In genomic region chr6:25866011-25866410, GRCh38 we compare ENCODE assay signal across 17 cellular contexts. TPM values are rescaled to one million over a fixed set of nuclear protein-coding genes. Genes with fewer than 3 reads are reported as not detected.
DNase-seq lines count a peak whose midpoint lies in the region; ATAC-seq lines count a peak whose summit lies in the region.
"Had no signal": no experiment of that assay in that cellular context is flagged by ENCODE, and none has a peak within 500 bp of the region (broad histone marks: within the 10 kb centered on the region; RNA-seq: fewer than 3 reads in every experiment).

No MANE protein-coding gene starts in this region.

- peaks cover 10% of the 10 kb centered on the region for H3K27me3 Mint-ChIP-seq in activated T-cell treated with anti-CD3 and anti-CD28 coated beads, Interleukin-2, amount 50 U/mL, for 72 hours (ENCODE audit: low read depth)
- H3K27me3 Mint-ChIP-seq in activated T-helper 1 cell treated with anti-CD3 and anti-CD28 coated beads, Interleukin-12 subunit alpha, Interleukin-12 subunit beta, Interleukin-2, Interleukin-4 antibody, amounts not matched to agents 30 ng/mL and 10 ng/mL and 1 ng/mL, durations not matched to agents 14 hours and 24 hours and 36 hours (ENCODE audit: insufficient read depth), result peaks cover under 1% of the 10 kb centered on the region

- peaks cover 0 to 2% of the 10 kb centered on the region in 2 donors for H3K4me1 ChIP-seq in aorta (ENCODE audit: control insufficient read depth in 1 of 2, insufficient read depth in 2 of 2, low read length in 2 of 2)

- no peaks in the 10 kb centered on the region for H3K9me3 ChIP-seq in aorta (ENCODE audit: control insufficient read depth, low read length)

- peak; percentile 76 to 84 for ATAC-seq in activated T-cell treated with anti-CD3 and anti-CD28 coated beads, Interleukin-2, amount 50 U/mL, for 72 hours (replicated peaks in 1 of 2)
- peak; percentile 19 for ATAC-seq in stimulated activated naive CD8-positive, alpha-beta T cell treated with anti-CD3 and anti-CD28 coated beads, Interleukin-15, Interleukin-2, amounts not matched to agents 100 U/mL and 50 U/mL, for 24 hours
- ATAC-seq in aorta (ENCODE audit: low FRiP score), result no peak

- H3K9me3 Mint-ChIP-seq in activated T-cell treated with anti-CD3 and anti-CD28 coated beads, Interleukin-2, amount 50 U/mL, for 72 hours, result peaks cover 13% of the 10 kb centered on the region in 2 donors
- peaks cover 12% of the 10 kb centered on the region for H3K9me3 Mint-ChIP-seq in activated T-helper 1 cell treated with anti-CD3 and anti-CD28 coated beads, Interleukin-12 subunit alpha, Interleukin-12 subunit beta, Interleukin-2, Interleukin-4 antibody, amounts not matched to agents 30 ng/mL and 10 ng/mL and 1 ng/mL, durations not matched to agents 14 hours and 24 hours and 36 hours
- H3K9me3 Mint-ChIP-seq: nephron progenitor cell had no signal

- DNase-seq in activated T-cell treated with anti-CD3 and anti-CD28 coated beads, Interleukin-2, amount 50 U/mL, for 72 hours, result peak in 1 of 2 donors; percentile 18
- DNase-seq in activated T-cell treated with anti-CD3 and anti-CD28 coated beads, Interleukin-2, amount 50 U/mL, for 48 hours, result no peak
- DNase-seq in MV-4-11 (lab: John Stamatoyannopoulos, UW) (peak; percentile 2), aorta (no peak), EL (no peak)
- DNase-seq in activated T-helper 1 cell treated with anti-CD3 and anti-CD28 coated beads, Interleukin-12 subunit alpha, Interleukin-12 subunit beta, Interleukin-2, Interleukin-4 antibody, amounts not matched to agents 30 ng/mL and 10 ng/mL and 1 ng/mL, durations not matched to agents 14 hours and 24 hours and 36 hours (ENCODE audit: low spot score), result peak; percentile 10
- DNase-seq in stimulated activated naive CD8-positive, alpha-beta T cell treated with anti-CD3 and anti-CD28 coated beads, Interleukin-15, Interleukin-2, amounts not matched to agents 100 U/mL and 50 U/mL, for 24 hours, result no peak
- no peak for DNase-seq in stimulated activated CD4-positive, alpha-beta T cell treated with anti-CD3 and anti-CD28 coated beads, Interleukin-4, amount 100 ng/mL, for 24 hours
- DNase-seq: activated CD8-positive, alpha-beta memory T cell treated with anti-CD3 and anti-CD28 coated beads for 24 hours; amniotic stem cell; NCI-H774; nephron progenitor cell; RPMI8226 had no signal

- H3K4me3 Mint-ChIP-seq in activated T-cell treated with anti-CD3 and anti-CD28 coated beads, Interleukin-2, amount 50 U/mL, for 72 hours, result peak overlapping the region in 1 of 2 donors; percentile 63
- H3K4me3 Mint-ChIP-seq in activated T-helper 1 cell treated with anti-CD3 and anti-CD28 coated beads, Interleukin-12 subunit alpha, Interleukin-12 subunit beta, Interleukin-2, Interleukin-4 antibody, amounts not matched to agents 30 ng/mL and 10 ng/mL and 1 ng/mL, durations not matched to agents 14 hours and 24 hours and 36 hours, result no peak overlapping the region
- H3K4me3 Mint-ChIP-seq: nephron progenitor cell had no signal

- no peaks in the 10 kb centered on the region for H3K27me3 ChIP-seq in aorta (ENCODE audit: control insufficient read depth in 1 of 2, insufficient read depth in 2 of 2, low read length in 1 of 2)

- intact Hi-C loops in activated T-helper 1 cell treated with anti-CD3 and anti-CD28 coated beads, Interleukin-12 subunit alpha, Interleukin-12 subunit beta, Interleukin-2, Interleukin-4 antibody, amounts not matched to agents 30 ng/mL and 10 ng/mL and 1 ng/mL, durations not matched to agents 14 hours and 24 hours and 36 hours (cut with micrococcal nuclease), result no loop called here
- intact Hi-C loops in aorta (cut with DNase I), result no loop called here

- H3K4me3 ChIP-seq in aorta (ENCODE audit: low read length in 2 of 2), result no peak overlapping the region

- no peaks in the 10 kb centered on the region for H3K36me3 ChIP-seq in aorta (ENCODE audit: control insufficient read depth in 1 of 2, insufficient read depth in 2 of 2, low read length in 1 of 2)

- H3K27ac ChIP-seq in aorta (ENCODE audit: low read depth in 1 of 2, low read length in 2 of 2), result no peak overlapping the region
- H3K27ac ChIP-seq: epithelial cell of prostate had no signal

- H3K4me1 Mint-ChIP-seq in activated T-cell treated with anti-CD3 and anti-CD28 coated beads, Interleukin-2, amount 50 U/mL, for 72 hours (ENCODE audit: low read depth), result peaks cover 23% of the 10 kb centered on the region
- peaks cover 22% of the 10 kb centered on the region for H3K4me1 Mint-ChIP-seq in activated T-helper 1 cell treated with anti-CD3 and anti-CD28 coated beads, Interleukin-12 subunit alpha, Interleukin-12 subunit beta, Interleukin-2, Interleukin-4 antibody, amounts not matched to agents 30 ng/mL and 10 ng/mL and 1 ng/mL, durations not matched to agents 14 hours and 24 hours and 36 hours (ENCODE audit: low read depth)
- H3K4me1 Mint-ChIP-seq: nephron progenitor cell had no signal

- WGBS in aorta, 2 donors, result 93 to 97% methylated on average over 3 of the region's 3 CpGs

- H3K27ac Mint-ChIP-seq in activated T-cell treated with anti-CD3 and anti-CD28 coated beads, Interleukin-2, amount 50 U/mL, for 72 hours, result peak overlapping the region; percentile 63
- H3K27ac Mint-ChIP-seq in activated T-helper 1 cell treated with anti-CD3 and anti-CD28 coated beads, Interleukin-12 subunit alpha, Interleukin-12 subunit beta, Interleukin-2, Interleukin-4 antibody, amounts not matched to agents 30 ng/mL and 10 ng/mL and 1 ng/mL, durations not matched to agents 14 hours and 24 hours and 36 hours, result peak overlapping the region; percentile 25
- H3K27ac Mint-ChIP-seq: nephron progenitor cell had no signal

- peaks cover 4 to 8% of the 10 kb centered on the region in 2 donors for H3K36me3 Mint-ChIP-seq in activated T-cell treated with anti-CD3 and anti-CD28 coated beads, Interleukin-2, amount 50 U/mL, for 72 hours (ENCODE audit: insufficient read depth in 2 of 2)
- peaks cover 5% of the 10 kb centered on the region for H3K36me3 Mint-ChIP-seq in activated T-helper 1 cell treated with anti-CD3 and anti-CD28 coated beads, Interleukin-12 subunit alpha, Interleukin-12 subunit beta, Interleukin-2, Interleukin-4 antibody, amounts not matched to agents 30 ng/mL and 10 ng/mL and 1 ng/mL, durations not matched to agents 14 hours and 24 hours and 36 hours (ENCODE audit: low read depth)

RNA-seq across cellular contexts. Expression of gene SLC17A3, which starts 8.0 kb away (rescaled TPM):
- 1 to 10 TPM; 1.7 to 2.5 TPM for total RNA-seq in activated T-cell treated with anti-CD3 and anti-CD28 coated beads, Interleukin-2, amount 50 U/mL, for 72 hours
- total RNA-seq in activated T-helper 1 cell treated with anti-CD3 and anti-CD28 coated beads, Interleukin-12 subunit alpha, Interleukin-12 subunit beta, Interleukin-2, Interleukin-4 antibody, amounts not matched to agents 30 ng/mL and 10 ng/mL and 1 ng/mL, durations not matched to agents 14 hours and 24 hours and 36 hours, result 0.21 and 0.66 TPM in 2 replicates
- total RNA-seq in aorta, result not detected
- polyA plus RNA-seq in aorta, result not detected
- total RNA-seq: HT-29, lung microvascular endothelial cell, temporal lobe had no signal

RNA-seq across cellular contexts. Expression of gene SLC17A1, which starts 34.2 kb away (rescaled TPM):
- total RNA-seq in activated T-cell treated with anti-CD3 and anti-CD28 coated beads, Interleukin-2, amount 50 U/mL, for 72 hours, result under 1 TPM in 1 of 2 donors, not detected in 1; 0.29 TPM
- not detected in 2 replicates for total RNA-seq in activated T-helper 1 cell treated with anti-CD3 and anti-CD28 coated beads, Interleukin-12 subunit alpha, Interleukin-12 subunit beta, Interleukin-2, Interleukin-4 antibody, amounts not matched to agents 30 ng/mL and 10 ng/mL and 1 ng/mL, durations not matched to agents 14 hours and 24 hours and 36 hours
- not detected for total RNA-seq in aorta
- not detected for polyA plus RNA-seq in aorta
- total RNA-seq: HT-29, lung microvascular endothelial cell, temporal lobe had no signal

Comparison
In these comparisons a context has a peak if more than half of its experiments do, and no peak if none do; other contexts are left out.
1. DNase-seq: peak in MV-4-11 (single experiment) and activated T-helper 1 cell treated with anti-CD3 and anti-CD28 coated beads, Interleukin-12 subunit alpha, Interleukin-12 subunit beta, Interleukin-2, Interleukin-4 antibody, amounts not matched to agents 30 ng/mL and 10 ng/mL and 1 ng/mL, durations not matched to agents 14 hours and 24 hours and 36 hours (single experiment); none in activated T-cell treated with anti-CD3 and anti-CD28 coated beads, Interleukin-2, amount 50 U/mL, for 48 hours (0 of 2), stimulated activated naive CD8-positive, alpha-beta T cell treated with anti-CD3 and anti-CD28 coated beads, Interleukin-15, Interleukin-2, amounts not matched to agents 100 U/mL and 50 U/mL, for 24 hours (single experiment), aorta (0 of 2), stimulated activated CD4-positive, alpha-beta T cell treated with anti-CD3 and anti-CD28 coated beads, Interleukin-4, amount 100 ng/mL, for 24 hours (single experiment) and EL (single experiment).